26 cellular contexts compared by ENCODE assay signal in the genomic region with DNA sequence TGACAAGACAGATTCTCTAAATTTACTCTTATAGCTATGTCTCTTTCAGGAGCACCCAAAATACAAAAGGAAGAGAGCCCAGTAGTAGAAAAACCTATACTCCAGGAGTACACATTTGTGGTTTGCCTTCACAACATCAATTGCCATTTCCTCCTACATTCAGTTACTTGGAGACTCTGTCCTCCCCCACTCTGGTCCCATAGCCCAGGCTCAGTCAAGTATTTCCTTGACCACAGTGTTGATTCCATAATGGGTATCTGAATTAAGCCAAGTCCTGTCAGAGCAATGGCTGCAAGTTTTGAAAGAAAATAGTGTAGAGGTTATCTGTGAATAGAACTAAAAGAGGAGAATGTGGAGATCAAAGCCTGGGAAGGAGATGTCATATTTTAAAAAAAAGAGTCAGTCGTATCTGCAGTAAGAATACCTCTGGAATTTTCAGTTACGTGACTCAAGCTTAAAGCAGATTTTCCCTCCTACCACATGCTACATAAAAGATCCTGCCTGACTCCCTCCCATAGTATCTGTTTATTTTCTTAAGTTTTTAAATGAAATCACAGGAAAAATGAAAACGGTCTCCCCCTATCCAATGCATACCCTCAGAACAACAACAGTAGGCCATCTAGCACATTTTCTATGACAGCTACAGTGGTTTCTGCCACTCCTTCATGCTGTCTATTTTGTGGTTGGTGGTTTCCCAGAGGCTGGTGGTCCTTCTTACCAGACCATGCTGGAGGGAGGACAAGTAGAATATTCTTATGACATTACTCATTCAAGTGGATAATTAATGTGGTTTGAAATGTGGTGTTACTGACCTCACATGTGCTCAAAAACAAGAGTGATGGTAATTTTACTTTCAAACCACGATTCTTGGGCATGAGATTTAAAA.
DNase-seq lines count a peak whose midpoint lies in the region; ATAC-seq, FAIRE-seq and TF ChIP-seq lines count a peak whose summit lies in the region.
"Had no signal": no experiment of that assay in that cellular context is flagged by ENCODE, and none has a peak within 500 bp of the region (broad histone marks: within the 10 kb centered on the region; RNA-seq: fewer than 3 reads in every experiment).

No MANE protein-coding gene starts in this region.

- no peak for TF ChIP-seq RAD21 in K562 (CRISPR knock-in tag; conservative IDR thresholded peaks at IDR 0.05 in 1 of 2, IDR thresholded peaks at IDR 0.05 in 1 of 2)

- no peaks in the 10 kb centered on the region for H4K20me1 ChIP-seq in K562 (replicated peaks; ENCODE audit: control insufficient read depth, insufficient read depth, low read length)

- in situ Hi-C loops in K562 (cut with MboI): no loop called here
- in situ Hi-C loops in G401 (cut with HindIII; ENCODE audit: low sequenced_read_pairs): no loop called here

- peak; percentile 92 for DNase-seq in Daoy (ENCODE audit: low read depth)
- peak; percentile 84 for DNase-seq in H4 (ENCODE audit: low spot score)
- DNase-seq in RCC 7860 (ENCODE audit: low spot score): peak; percentile 57
- DNase-seq in K562 (ENCODE audit: extremely low read depth in 1 of 4, low spot score in 3 of 4): no peak
- DNase-seq in NCI-H128 (lab: John Stamatoyannopoulos, UW; ENCODE audit: unreplicated experiment): no peak
- DNase-seq in G401 (ENCODE audit: low spot score): no peak
- DNase-seq: activated CD4-positive, alpha-beta T cell treated with anti-CD3 and anti-CD28 coated beads for 1 hour; activated naive CD4-positive, alpha-beta T cell treated with Interleukin-2 at 50 U/mL for 16 hours; activated T-cell treated with anti-CD3 and anti-CD28 coated beads, Interleukin-2, amount 50 U/mL, for 4 hours; aorta; cerebellar nuclear complex; foreskin fibroblast; GF-D8; hippocampal formation; NCI-H1436 treated with DMSO at 0.1 percent for 48 hours; NCI-H510A treated with DMSO at 0.1 percent for 48 hours; nucleus accumbens; spleen; stimulated activated CD4-positive, alpha-beta T cell treated with anti-CD3 and anti-CD28 coated beads, Interleukin-4, amount 100 ng/mL, for 1 hour; stimulated activated naive CD4-positive, alpha-beta T cell had no signal

- no peaks in the 10 kb centered on the region for H3K27me3 ChIP-seq in K562 (ENCODE audit: control insufficient read depth in 2 of 2, insufficient read depth in 2 of 2, low read length in 2 of 2)

- CTCF ChIA-PET in K562 (lab: Yijun Ruan, JAX; ENCODE audit: low intra/inter-chr PET ratio): interaction anchor here (0.7 kb wide), 1 partner anchor 9 kb away, joined by 3 read pairs; no protein-coding TSS in a partner anchor

- FAIRE-seq in RCC 7860 (lab: Jason Lieb, UNC) (peak; percentile 88), K562 (lab: Jason Lieb, UNC) (peak; percentile 15)
- FAIRE-seq: keratinocyte, TTC549 had no signal

- H3K36me3 ChIP-seq in K562 (ENCODE audit: control insufficient read depth, insufficient read depth, low read length): no peaks in the 10 kb centered on the region
- H3K36me3 ChIP-seq: spleen had no signal

- TF ChIP-seq EP300 in K562 (IDR thresholded peaks at IDR 0.05; ENCODE audit: low read length): no peak

- H3K9ac ChIP-seq in K562 (ENCODE audit: insufficient read depth in 1 of 2, low read depth in 2 of 2, low read length in 2 of 2): no peak overlapping the region

- no peaks in the 10 kb centered on the region for H3K9me1 ChIP-seq in K562 (ENCODE audit: control insufficient read depth, insufficient read depth, low read length)

- peaks cover 8% of the 10 kb centered on the region for H3K27me3 Mint-ChIP-seq in activated T-helper 17 cell treated with anti-CD3 and anti-CD28 coated beads, Interleukin-2, amount 50 U/mL, for 72 hours

- H3K4me3 Mint-ChIP-seq in activated T-helper 17 cell treated with anti-CD3 and anti-CD28 coated beads, Interleukin-2, amount 50 U/mL, for 72 hours: no peak overlapping the region
- H3K4me3 Mint-ChIP-seq: activated T-cell treated with anti-CD3 and anti-CD28 coated beads, Interleukin-2, amount 50 U/mL, for 4 hours; CD14-positive monocyte had no signal

- H3K36me3 Mint-ChIP-seq in activated T-helper 17 cell treated with anti-CD3 and anti-CD28 coated beads, Interleukin-2, amount 50 U/mL, for 72 hours (ENCODE audit: low read depth): no peaks in the 10 kb centered on the region
- H3K36me3 Mint-ChIP-seq: CD14-positive monocyte had no signal

- no peak overlapping the region for H3K4me3 ChIP-seq in K562
- H3K4me3 ChIP-seq: spleen had no signal

- no peak for TF ChIP-seq POLR2A in K562 (conservative IDR thresholded peaks at IDR 0.05)

- POLR2A ChIA-PET in K562 (lab: Yijun Ruan, JAX): no interaction called here

- TF ChIP-seq CTCF in K562 (IDR thresholded peaks at IDR 0.05 in 2 of 3, conservative IDR thresholded peaks at IDR 0.05 in 1 of 3; ENCODE audit: insufficient read depth in 2 of 3, low read depth in 1 of 3, low read length in 3 of 3): no peak

- no peak overlapping the region for H3K27ac Mint-ChIP-seq in activated T-helper 17 cell treated with anti-CD3 and anti-CD28 coated beads, Interleukin-2, amount 50 U/mL, for 72 hours
- H3K27ac Mint-ChIP-seq: CD14-positive monocyte had no signal

- H3K27ac ChIP-seq in K562 (ENCODE audit: extremely low read depth, low read depth, low read length): no peak overlapping the region
- H3K27ac ChIP-seq: epithelial cell of prostate, spleen had no signal

- H3K4me2 ChIP-seq in K562 (ENCODE audit: insufficient read depth, low read length): no peak overlapping the region

- ATAC-seq in K562 (no peak), HG03139 (IDR thresholded peaks at IDR 0.05; ENCODE audit: unreplicated experiment) (no peak)
- no peak for ATAC-seq in activated T-helper 17 cell treated with anti-CD3 and anti-CD28 coated beads, Interleukin-2, amount 50 U/mL, for 72 hours (replicated peaks)
- ATAC-seq: activated T-cell treated with anti-CD3 and anti-CD28 coated beads, Interleukin-2, amount 50 U/mL, for 4 hours had no signal

- H3K9me3 ChIP-seq in K562 (replicated peaks; ENCODE audit: control insufficient read depth, insufficient read depth, low read depth, low read length): no peaks in the 10 kb centered on the region
- H3K9me3 ChIP-seq: spleen had no signal

- 0% methylated on average over 4 of the region's 4 CpGs for WGBS in K562 (ENCODE audit: insufficient coverage, low coverage, missing lambda C conversion rate)

- H3K9me3 Mint-ChIP-seq in activated T-helper 17 cell treated with anti-CD3 and anti-CD28 coated beads, Interleukin-2, amount 50 U/mL, for 72 hours: no peaks in the 10 kb centered on the region
- H3K9me3 Mint-ChIP-seq: activated T-cell treated with anti-CD3 and anti-CD28 coated beads, Interleukin-2, amount 50 U/mL, for 4 hours had no signal

- no peaks in the 10 kb centered on the region for H3K4me1 Mint-ChIP-seq in activated T-helper 17 cell treated with anti-CD3 and anti-CD28 coated beads, Interleukin-2, amount 50 U/mL, for 72 hours
- H3K4me1 Mint-ChIP-seq: CD14-positive monocyte had no signal

- no peak overlapping the region for H2AFZ ChIP-seq in K562 (ENCODE audit: low read depth, low read length)

- BruUV-seq in K562 (replicated peaks; lab: Mats Ljungman, UMichigan): no TSS peak

- H3K79me2 ChIP-seq in K562 (ENCODE audit: control insufficient read depth, insufficient read depth, low read length): no peaks in the 10 kb centered on the region

- intact Hi-C loops in K562 (cut with micrococcal nuclease): no loop called here

- no peaks in the 10 kb centered on the region for H3K4me1 ChIP-seq in K562 (replicated peaks in 1 of 2; ENCODE audit: control insufficient read depth in 2 of 2, insufficient read depth in 2 of 2, low read length in 2 of 2)
- H3K4me1 ChIP-seq: spleen had no signal

TF ChIP-seq in K562, 482 proteins besides CTCF, POLR2A, EP300 and RAD21 (continues in another document):
- TF ChIP-seq TCF7L2 (IDR thresholded peaks at IDR 0.05; ENCODE audit: low read depth, low read length) (no peak), SMARCE1 (IDR thresholded peaks at IDR 0.05) (no peak), RFX5 (IDR thresholded peaks at IDR 0.05; ENCODE audit: low read depth, low read length) (no peak), SPI1 (IDR thresholded peaks at IDR 0.05; ENCODE audit: borderline replicate concordance, low read depth, low read length) (no peak), RBM39 (optimal IDR thresholded peaks at IDR 0.05; ENCODE audit: low read depth, low read length) (no peak)
- TF ChIP-seq, protein P1, sequence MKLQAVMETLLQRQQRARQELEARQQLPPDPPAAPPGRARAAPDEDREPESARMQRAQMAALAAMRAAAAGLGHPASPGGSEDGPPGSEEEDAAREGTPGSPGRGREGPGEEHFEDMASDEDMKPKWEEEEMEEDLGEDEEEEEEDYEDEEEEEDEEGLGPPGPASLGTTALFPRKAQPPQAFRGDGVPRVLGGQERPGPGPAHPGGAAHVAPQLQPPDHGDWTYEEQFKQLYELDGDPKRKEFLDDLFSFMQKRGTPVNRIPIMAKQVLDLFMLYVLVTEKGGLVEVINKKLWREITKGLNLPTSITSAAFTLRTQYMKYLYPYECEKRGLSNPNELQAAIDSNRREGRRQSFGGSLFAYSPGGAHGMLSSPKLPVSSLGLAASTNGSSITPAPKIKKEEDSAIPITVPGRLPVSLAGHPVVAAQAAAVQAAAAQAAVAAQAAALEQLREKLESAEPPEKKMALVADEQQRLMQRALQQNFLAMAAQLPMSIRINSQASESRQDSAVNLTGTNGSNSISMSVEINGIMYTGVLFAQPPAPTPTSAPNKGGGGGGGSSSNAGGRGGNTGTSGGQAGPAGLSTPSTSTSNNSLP (IDR thresholded peaks at IDR 0.05; ENCODE audit: borderline replicate concordance, low read depth, low read length): no peak

Comparison
In these comparisons a context has a peak if more than half of its experiments do, and no peak if none do; other contexts are left out.
1. DNase-seq: peak in Daoy (single experiment), H4 (single experiment) and RCC 7860 (single experiment); none in K562 (0 of 4), NCI-H128 (single experiment) and G401 (single experiment).